Comparison of ENCODE assay signal across 8 cellular contexts in genomic region chr14:103055693-103056092, GRCh38. TPM values are rescaled to one million over a fixed set of nuclear protein-coding genes. Genes with fewer than 3 reads are reported as not detected.
A peak's percentile ranks its signal among the peaks of the same experiment; 100 is the strongest.
DNase-seq lines count a peak whose midpoint lies in the region; ATAC-seq and TF ChIP-seq lines count a peak whose summit lies in the region.
"Had no signal": no experiment of that assay in that cellular context is flagged by ENCODE, and none has a peak within 500 bp of the region (broad histone marks: within the 10 kb centered on the region; RNA-seq: fewer than 3 reads in every experiment).

No MANE protein-coding gene starts in this region.

- peaks cover 13% of the 10 kb centered on the region for H3K4me1 Mint-ChIP-seq in activated naive CD8-positive, alpha-beta T cell treated with anti-CD3 and anti-CD28 coated beads, Interleukin-2, amount 50 U/mL, for 24 hours
- H3K4me1 Mint-ChIP-seq in immature natural killer cell: peaks cover 0 to 6% of the 10 kb centered on the region in 2 donors

- H3K4me3 ChIP-seq in HUES48 (ENCODE audit: low read depth, low read length) (peak overlapping the region; percentile 80), spleen (peak overlapping the region; percentile 75 to 96 (median 84))

- H3K36me3 Mint-ChIP-seq in activated naive CD8-positive, alpha-beta T cell treated with anti-CD3 and anti-CD28 coated beads, Interleukin-2, amount 50 U/mL, for 24 hours (ENCODE audit: low read depth): no peaks in the 10 kb centered on the region
- no peaks in the 10 kb centered on the region for H3K36me3 Mint-ChIP-seq in immature natural killer cell

- no peak for ATAC-seq in activated naive CD8-positive, alpha-beta T cell treated with anti-CD3 and anti-CD28 coated beads, Interleukin-2, amount 50 U/mL, for 24 hours
- ATAC-seq in HG03442 (IDR thresholded peaks at IDR 0.05; ENCODE audit: unreplicated experiment): no peak

- no peak for TF ChIP-seq CTCF in spleen (IDR thresholded peaks at IDR 0.05 in 8 of 11, conservative IDR thresholded peaks at IDR 0.05 in 3 of 11)

- no peak for TF ChIP-seq POLR2A in spleen (IDR thresholded peaks at IDR 0.05)

- no peak for DNase-seq in activated naive CD8-positive, alpha-beta T cell treated with anti-CD3 and anti-CD28 coated beads, Interleukin-2, amount 50 U/mL, for 24 hours
- DNase-seq in immature natural killer cell (no peak), spleen (no peak), HUDEP-2 (lab: John Stamatoyannopoulos, UW; ENCODE audit: unreplicated experiment in 76 of 76) (no peak), RPMI8226 (no peak)

- H3K27me3 Mint-ChIP-seq in activated naive CD8-positive, alpha-beta T cell treated with anti-CD3 and anti-CD28 coated beads, Interleukin-2, amount 50 U/mL, for 24 hours: peaks cover 31% of the 10 kb centered on the region
- H3K27me3 Mint-ChIP-seq in immature natural killer cell (ENCODE audit: low read depth in 3 of 3): peaks cover 18 to 37% (median 24%) of the 10 kb centered on the region in 3 donors

- WGBS in spleen, 5 donors: 57 to 81% (median 68%) methylated on average over 8 of the region's 8 CpGs

- H3K9me3 ChIP-seq in HUES48 (ENCODE audit: control insufficient read depth, insufficient read depth, low read length) (no peaks in the 10 kb centered on the region), spleen (no peaks in the 10 kb centered on the region)

- H3K27me3 ChIP-seq in HUES48 (ENCODE audit: control insufficient read depth, insufficient read depth, low read length) (no peaks in the 10 kb centered on the region), spleen (replicated peaks in 1 of 7) (peaks cover 0 to 32% (median 2%) of the 10 kb centered on the region in 7 donors)

- H3K36me3 ChIP-seq in HUES48 (ENCODE audit: control insufficient read depth, insufficient read depth, low read length) (no peaks in the 10 kb centered on the region), spleen (no peaks in the 10 kb centered on the region)

- no peak overlapping the region for H3K27ac Mint-ChIP-seq in activated naive CD8-positive, alpha-beta T cell treated with anti-CD3 and anti-CD28 coated beads, Interleukin-2, amount 50 U/mL, for 24 hours
- no peak overlapping the region for H3K27ac Mint-ChIP-seq in immature natural killer cell

- H3K9ac ChIP-seq in HUES48 (ENCODE audit: low read depth, low read length): no peak overlapping the region

- no peaks in the 10 kb centered on the region for H3K9me3 Mint-ChIP-seq in activated naive CD8-positive, alpha-beta T cell treated with anti-CD3 and anti-CD28 coated beads, Interleukin-2, amount 50 U/mL, for 24 hours
- H3K9me3 Mint-ChIP-seq in immature natural killer cell: no peaks in the 10 kb centered on the region

- H3K4me3 Mint-ChIP-seq in activated naive CD8-positive, alpha-beta T cell treated with anti-CD3 and anti-CD28 coated beads, Interleukin-2, amount 50 U/mL, for 24 hours: peak overlapping the region; percentile 45
- peak overlapping the region; percentile 43 to 75 (median 71) for H3K4me3 Mint-ChIP-seq in immature natural killer cell

- intact Hi-C loops in spleen (cut with DNase I; ENCODE audit: low total_unique reads): no loop called here

- H3K4me1 ChIP-seq in HUES48 (ENCODE audit: control insufficient read depth, insufficient read depth, low read length) (0 out of 2 replicates have a peak, but pooled peaks cover 7% of the 10 kb centered on the region), spleen (peaks cover 24 to 78% (median 49%) of the 10 kb centered on the region in 6 donors)

- peak overlapping the region; percentile 41 for H3K27ac ChIP-seq in HUES48 (ENCODE audit: low read depth, low read length)
- peak overlapping the region; percentile 26 to 93 (median 90) for H3K27ac ChIP-seq in spleen

RNA-seq across cellular contexts. Expression of gene CDC42BPB, which starts 1.7 kb away (rescaled TPM):
- polyA plus RNA-seq in immature natural killer cell: not detected
- total RNA-seq in spleen: 10 to 100 TPM; 40.2 to 94.5 (median 79.6) TPM
- 10 to 100 TPM in 2 of 3 donors, 1 to 10 TPM in 1; 6.4 to 22.6 (median 10.1) TPM for polyA plus RNA-seq in spleen

RNA-seq across cellular contexts. Expression of gene LBHD2, which starts 28.3 kb away (rescaled TPM):
- polyA plus RNA-seq in immature natural killer cell (not detected), spleen (under 1 TPM in 2 of 3 donors, not detected in 1; 0.52 to 0.55 TPM)
- not detected for total RNA-seq in spleen
- total RNA-seq: M059J had no signal

RNA-seq across cellular contexts. Expression of gene EXOC3L4, which starts 38.8 kb away (rescaled TPM):
- polyA plus RNA-seq in immature natural killer cell (not detected), spleen (10 to 100 TPM; 18.5 to 39.2 (median 25.4) TPM)
- total RNA-seq in spleen: 10 to 100 TPM in 4 of 7 donors, 1 to 10 TPM in 3; 2.0 to 30.0 (median 10.5) TPM
- total RNA-seq: M059J had no signal

Comparison
In these comparisons a context has a peak if more than half of its experiments do, and no peak if none do; other contexts are left out.
1. RNA of gene CDC42BPB, which starts 1.7 kb away (polyA plus RNA-seq): 6.4 to 22.6 TPM in spleen; not detected in immature natural killer cell; every median in the first group is over 4 times any median in the second.
2. RNA of gene EXOC3L4, which starts 38.8 kb away (polyA plus RNA-seq): 18.5 to 39.2 TPM in spleen; not detected in immature natural killer cell; every median in the first group is over 10 times any median in the second.